ENCODE assay signal across 11 cellular contexts in genomic region chr22:45885171-45885840, GRCh38.
DNase-seq lines count a peak whose midpoint lies in the region; ATAC-seq and TF ChIP-seq lines count a peak whose summit lies in the region.
"Had no signal": no experiment of that assay in that cellular context is flagged by ENCODE, and none has a peak within 500 bp of the region (broad histone marks: within the 10 kb centered on the region; RNA-seq: fewer than 3 reads in every experiment).

No MANE protein-coding gene starts in this region.

- H3K9me3 Mint-ChIP-seq in endodermal cell: no peaks in the 10 kb centered on the region
- H3K9me3 Mint-ChIP-seq in activated CD8-positive, alpha-beta T cell treated with anti-CD3 and anti-CD28 coated beads for 36 hours: no peaks in the 10 kb centered on the region

- CTCF ChIA-PET in activated CD8-positive, alpha-beta T cell treated with anti-CD3 and anti-CD28 coated beads for 36 hours (lab: Charles Lee): no interaction called here

- no peak for ATAC-seq in right cardiac atrium
- no peak for ATAC-seq in activated CD8-positive, alpha-beta T cell treated with anti-CD3 and anti-CD28 coated beads for 36 hours

- WGBS in right cardiac atrium: 75% methylated on average over 16 of the region's 16 CpGs
- 91 to 95% methylated on average over 6 to 15 of the region's 16 CpGs for whole genome bisulfite sequencing in endodermal cell (ENCODE audit: insufficient coverage in 1 of 2, insufficient read length in 1 of 2), 2 experiments

- no peaks in the 10 kb centered on the region for H3K27me3 Mint-ChIP-seq in endodermal cell (ENCODE audit: insufficient read depth)
- peaks cover 21% of the 10 kb centered on the region for H3K27me3 Mint-ChIP-seq in activated CD8-positive, alpha-beta T cell treated with anti-CD3 and anti-CD28 coated beads for 36 hours

- DNase-seq in right cardiac atrium (peak in 2 of 3 donors; percentile 41 to 47), cardiac septum (ENCODE audit: low spot score) (no peak), endodermal cell (peak; percentile 40), posterior vena cava (ENCODE audit: low spot score) (peak; percentile 41), GDM1 (lab: John Stamatoyannopoulos, UW) (no peak), SIG-M5 treated with dmso at 0.1 percent for 504 hours (lab: John Stamatoyannopoulos, UW; ENCODE audit: unreplicated experiment) (no peak)
- no peak for DNase-seq in activated CD8-positive, alpha-beta T cell treated with anti-CD3 and anti-CD28 coated beads for 36 hours
- DNase-seq: GM23248, KBM-7, NCI-H1092, NCI-H1694 treated with DMSO at 0.1 percent for 48 hours had no signal

- H3K4me3 ChIP-seq in right cardiac atrium (ENCODE audit: low read length) (no peak overlapping the region), endodermal cell (ENCODE audit: low read length) (no peak overlapping the region)
- H3K4me3 ChIP-seq: GM23248 had no signal

- no peaks in the 10 kb centered on the region for H3K27me3 ChIP-seq in right cardiac atrium (ENCODE audit: control insufficient read depth, insufficient read depth)
- H3K27me3 ChIP-seq in endodermal cell (ENCODE audit: control insufficient read depth, insufficient read depth, low read length, poor library complexity, severe bottlenecking): peaks cover 12% of the 10 kb centered on the region

- POLR2A ChIA-PET in activated CD8-positive, alpha-beta T cell treated with anti-CD3 and anti-CD28 coated beads for 36 hours (lab: Charles Lee): interaction anchor here (0.5 kb wide), 1 partner anchor 282 kb away, joined by 3 read pairs; no protein-coding TSS in a partner anchor

- TF ChIP-seq CTCF in endodermal cell (conservative IDR thresholded peaks at IDR 0.05): no peak
- TF ChIP-seq CTCF in activated CD8-positive, alpha-beta T cell treated with anti-CD3 and anti-CD28 coated beads for 36 hours (IDR thresholded peaks at IDR 0.05): no peak

- no peak overlapping the region for H3K27ac Mint-ChIP-seq in endodermal cell
- no peak overlapping the region for H3K27ac Mint-ChIP-seq in activated CD8-positive, alpha-beta T cell treated with anti-CD3 and anti-CD28 coated beads for 36 hours

- no peaks in the 10 kb centered on the region for H3K36me3 Mint-ChIP-seq in endodermal cell (ENCODE audit: low read depth)
- H3K36me3 Mint-ChIP-seq in activated CD8-positive, alpha-beta T cell treated with anti-CD3 and anti-CD28 coated beads for 36 hours (ENCODE audit: low read depth): no peaks in the 10 kb centered on the region

- no peak overlapping the region for H3K27ac ChIP-seq in right cardiac atrium (ENCODE audit: low read length)
- peak overlapping the region; percentile 76 for H3K27ac ChIP-seq in endodermal cell (ENCODE audit: low read depth, low read length)
- H3K27ac ChIP-seq: GM23248 had no signal

- intact Hi-C loops in right cardiac atrium (cut with DNase I): no loop called here
- intact Hi-C loops in cardiac septum (cut with DNase I): no loop called here
- intact Hi-C loops in posterior vena cava (cut with DNase I): no loop called here
- intact Hi-C loops in activated CD8-positive, alpha-beta T cell treated with anti-CD3 and anti-CD28 coated beads for 36 hours (cut with micrococcal nuclease): no loop called here

- no peaks in the 10 kb centered on the region for H3K36me3 ChIP-seq in endodermal cell (ENCODE audit: control insufficient read depth, insufficient read depth, low read length)

- no peaks in the 10 kb centered on the region for H3K4me1 Mint-ChIP-seq in endodermal cell
- no peaks in the 10 kb centered on the region for H3K4me1 Mint-ChIP-seq in activated CD8-positive, alpha-beta T cell treated with anti-CD3 and anti-CD28 coated beads for 36 hours (ENCODE audit: low read depth)

- no peak overlapping the region for H3K9ac ChIP-seq in endodermal cell (ENCODE audit: extremely low read depth, low read length, poor library complexity, severe bottlenecking)
- H3K9ac ChIP-seq: GM23248 had no signal

- no peaks in the 10 kb centered on the region for H3K4me1 ChIP-seq in right cardiac atrium (ENCODE audit: control insufficient read depth, insufficient read depth, low read length)
- H3K4me1 ChIP-seq in endodermal cell (ENCODE audit: control insufficient read depth, insufficient read depth, low read length): no peaks in the 10 kb centered on the region

- no peak overlapping the region for H3K4me3 Mint-ChIP-seq in endodermal cell
- H3K4me3 Mint-ChIP-seq in activated CD8-positive, alpha-beta T cell treated with anti-CD3 and anti-CD28 coated beads for 36 hours: no peak overlapping the region

- no peaks in the 10 kb centered on the region for H3K9me3 ChIP-seq in right cardiac atrium (ENCODE audit: control insufficient read depth, low read length)
- no peaks in the 10 kb centered on the region for H3K9me3 ChIP-seq in endodermal cell (ENCODE audit: control insufficient read depth, low read length)

Comparison
In these comparisons a context has a peak if more than half of its experiments do, and no peak if none do; other contexts are left out.
1. DNase-seq: peak in right cardiac atrium (2 of 3), endodermal cell (single experiment) and posterior vena cava (single experiment); none in cardiac septum (single experiment), GDM1 (single experiment), activated CD8-positive, alpha-beta T cell treated with anti-CD3 and anti-CD28 coated beads for 36 hours (single experiment) and SIG-M5 treated with dmso at 0.1 percent for 504 hours (single experiment).